Comparison of ENCODE assay signal across 24 cellular contexts in the genomic region with DNA sequence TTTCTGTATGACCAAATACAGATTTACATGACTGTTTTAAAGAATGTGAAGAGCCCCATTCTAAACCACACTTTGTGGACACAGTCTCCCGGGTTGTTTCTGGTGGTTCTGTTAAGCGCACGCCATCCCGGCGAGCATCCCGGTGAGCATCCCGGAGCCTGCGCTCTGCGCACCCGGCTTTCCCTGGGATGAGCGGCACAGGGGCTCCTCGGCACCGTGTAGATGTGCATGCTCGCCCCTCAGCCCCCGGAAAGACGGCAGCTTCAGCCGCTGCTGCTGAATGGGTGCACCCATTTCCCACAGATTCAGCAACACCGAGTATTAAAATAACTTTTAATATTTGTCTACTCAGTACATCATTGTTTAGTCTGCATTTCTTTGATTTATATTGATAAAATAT. TPM values are rescaled to one million over a fixed set of nuclear protein-coding genes. Genes with fewer than 3 reads are reported as not detected.
"Had no signal": no experiment of that assay in that cellular context is flagged by ENCODE, and none has a peak within 500 bp of the region (broad histone marks: within the 10 kb centered on the region; RNA-seq: fewer than 3 reads in every experiment).

No MANE protein-coding gene starts in this region.

- DNase-seq: activated CD4-positive, alpha-beta T cell treated with anti-CD3 and anti-CD28 coated beads for 4 hours; activated CD4-positive, alpha-beta T cell treated with anti-CD3 and anti-CD28 coated beads, Interleukin-2, amount 50 U/mL, for 4 hours; activated naive CD4-positive, alpha-beta T cell; activated T-cell treated with anti-CD3 and anti-CD28 coated beads for 4 hours; activated T-cell treated with anti-CD3 and anti-CD28 coated beads, Interleukin-2, amount 50 U/mL, for 72 hours; central memory CD4-positive, alpha-beta T cell; endodermal cell; foreskin fibroblast; hypothalamus; mammary epithelial cell; midbrain; stimulated activated CD4-positive, alpha-beta T cell treated with anti-CD3 and anti-CD28 coated beads, Interleukin-1b, Interleukin-23, amount 100 ng/mL, for 48 hours; stimulated activated CD4-positive, alpha-beta T cell treated with anti-CD3 and anti-CD28 coated beads, Interleukin-4, amount 100 ng/mL, for 4 hours; stimulated activated CD8-positive, alpha-beta memory T cell treated with anti-CD3 and anti-CD28 coated beads, Interleukin-4, amount 100 ng/mL, for 48 hours; stomach; T-helper 9 cell; thyroid gland had no signal

- H3K9me3 ChIP-seq: breast epithelium, heart left ventricle, right lobe of liver, stomach, thyroid gland, upper lobe of left lung had no signal

- H3K27me3 ChIP-seq: breast epithelium, right lobe of liver, thyroid gland, upper lobe of left lung had no signal

- H3K4me1 ChIP-seq: breast epithelium, right lobe of liver, stomach, upper lobe of left lung had no signal

- H3K36me3 ChIP-seq: breast epithelium, heart left ventricle, right lobe of liver, stomach, thyroid gland, upper lobe of left lung had no signal

- H3K27ac ChIP-seq: breast epithelium, heart left ventricle, right lobe of liver, skin epidermis, stomach, thyroid gland, upper lobe of left lung, VCaP had no signal

- H3K4me3 ChIP-seq: breast epithelium, heart left ventricle, right lobe of liver, skin epidermis, stomach, thyroid gland, upper lobe of left lung had no signal

RNA-seq across cellular contexts. Expression of gene B3GAT1, which starts 44.3 kb away (rescaled TPM):
- polyA plus RNA-seq: naive thymus-derived CD8-positive, alpha-beta T cell had no signal
